ENCODE assay signal across 1 cellular context in genomic region chr2:201433389-201433995, GRCh38.
A peak's percentile ranks its signal among the peaks of the same experiment; 100 is the strongest.
TF ChIP-seq lines count a peak whose summit lies in the region.

No MANE protein-coding gene starts in this region.

TF ChIP-seq in K562, 482 proteins besides CTCF, POLR2A, EP300 and RAD21 (continued from another document and continues in another):
- TF ChIP-seq BCL6 (CRISPR knock-in tag; IDR thresholded peaks at IDR 0.05) (no peak), PREB (CRISPR knock-in tag; IDR thresholded peaks at IDR 0.05) (no peak), E2F6 (IDR thresholded peaks at IDR 0.05; ENCODE audit: borderline replicate concordance in 1 of 2, extremely low read depth in 1 of 2, insufficient read depth in 1 of 2, insufficient read length in 1 of 2, low read depth in 1 of 2, low read length in 1 of 2, poor library complexity in 1 of 2, severe bottlenecking in 1 of 2) (peak in 1 of 2 experiments; percentile 11), FOXJ3 (CRISPR knock-in tag; IDR thresholded peaks at IDR 0.05) (no peak), RERE (CRISPR knock-in tag; IDR thresholded peaks at IDR 0.05; ENCODE audit: borderline replicate concordance) (no peak), PHF8 (IDR thresholded peaks at IDR 0.05; ENCODE audit: borderline replicate concordance, low read length) (no peak), MAFG (tag; conservative IDR thresholded peaks at IDR 0.05) (no peak), POLR3A (IDR thresholded peaks at IDR 0.05; ENCODE audit: borderline replicate concordance, extremely low read depth, insufficient read depth, insufficient read length) (no peak), TFE3 (CRISPR knock-in tag; IDR thresholded peaks at IDR 0.05) (no peak), NR1H2 (CRISPR knock-in tag; IDR thresholded peaks at IDR 0.05) (no peak), ZBTB7A (IDR thresholded peaks at IDR 0.05; ENCODE audit: borderline replicate concordance, control insufficient read depth, low read depth, low read length) (no peak), OTX1 (CRISPR knock-in tag; IDR thresholded peaks at IDR 0.05) (no peak), TSC22D4 (tag; IDR thresholded peaks at IDR 0.05) (no peak), NFYB (IDR thresholded peaks at IDR 0.05; ENCODE audit: extremely low read depth, insufficient read length) (no peak), MTA3 (IDR thresholded peaks at IDR 0.05; ENCODE audit: borderline replicate concordance) (peak; percentile 54; the same call in 1 of the 2 replicates), DIDO1 (tag; IDR thresholded peaks at IDR 0.05; ENCODE audit: low read depth) (no peak), NFE2L1 (tag; IDR thresholded peaks at IDR 0.05; ENCODE audit: borderline replicate concordance, low read depth) (no peak), E2F1 (CRISPR knock-in tag; IDR thresholded peaks at IDR 0.05) (no peak), HBP1 (CRISPR knock-in tag; IDR thresholded peaks at IDR 0.05) (no peak), GABPB2 (CRISPR knock-in tag; conservative IDR thresholded peaks at IDR 0.05) (no peak), BACH1 (tag; IDR thresholded peaks at IDR 0.05) (no peak), NCOA2 (IDR thresholded peaks at IDR 0.05; ENCODE audit: partially characterized antibody in 2 of 2) (no peak), KLF16 (IDR thresholded peaks at IDR 0.05) (peak; percentile 89), DMBX1 (CRISPR knock-in tag; IDR thresholded peaks at IDR 0.05; ENCODE audit: borderline replicate concordance) (no peak), MYC (IDR thresholded peaks at IDR 0.05; ENCODE audit: low read depth, low read length) (no peak; the same call in 1 of the 2 replicates), MYC (CRISPR knock-in tag; IDR thresholded peaks at IDR 0.05; ENCODE audit: borderline replicate concordance, low read depth) (no peak), CREM (IDR thresholded peaks at IDR 0.05; ENCODE audit: low read depth) (no peak), ELF1 (tag; IDR thresholded peaks at IDR 0.05) (no peak), GTF3C2 (IDR thresholded peaks at IDR 0.05; ENCODE audit: borderline replicate concordance, extremely low read depth, insufficient read length) (no peak), GTF2F1 (IDR thresholded peaks at IDR 0.05; ENCODE audit: low read depth, low read length) (no peak), ZBTB2 (IDR thresholded peaks at IDR 0.05) (0 out of 2 replicates have a peak, but pooled peaks have one; percentile 14), MTA1 (IDR thresholded peaks at IDR 0.05; ENCODE audit: borderline replicate concordance) (peak; percentile 36; the same call in 1 of the 2 replicates), ZNF639 (CRISPR knock-in tag; conservative IDR thresholded peaks at IDR 0.05 in 1 of 2, IDR thresholded peaks at IDR 0.05 in 1 of 2) (0 out of 4 replicates have a peak, but pooled peaks of 1 of the 2 experiments have one; percentile 23), GATA2 (CRISPR knock-in tag; IDR thresholded peaks at IDR 0.05) (no peak; the same call in 1 of the 2 replicates), MBD1 (CRISPR knock-in tag; IDR thresholded peaks at IDR 0.05) (no peak), CBX1 (IDR thresholded peaks at IDR 0.05; ENCODE audit: low read depth) (no peak), RBM39 (optimal IDR thresholded peaks at IDR 0.05; ENCODE audit: low read depth, low read length) (no peak), ARID3B (CRISPR knock-in tag; IDR thresholded peaks at IDR 0.05; ENCODE audit: borderline replicate concordance) (no peak), BRD9 (IDR thresholded peaks at IDR 0.05; ENCODE audit: low read depth, partially characterized antibody) (no peak)
